8 cellular contexts compared by ENCODE assay signal in genomic region chr13:109784590-109785140, GRCh38. TPM values are rescaled to one million over a fixed set of nuclear protein-coding genes. Genes with fewer than 3 reads are reported as not detected.
DNase-seq lines count a peak whose midpoint lies in the region; ATAC-seq, FAIRE-seq and TF ChIP-seq lines count a peak whose summit lies in the region.

No MANE protein-coding gene starts in this region.

- peaks cover 29 to 30% of the 10 kb centered on the region in 2 donors for H3K4me1 Mint-ChIP-seq in natural killer cell

- TF ChIP-seq CTCF in liver (IDR thresholded peaks at IDR 0.05; ENCODE audit: low read depth, low read length, missing input control) (peak; percentile 76), HepG2 (CRISPR knock-in tag; IDR thresholded peaks at IDR 0.05) (no peak), PC-3 (conservative IDR thresholded peaks at IDR 0.05; ENCODE audit: low read depth, low read length) (0 out of 2 replicates have a peak, but pooled peaks have one; percentile 24), fibroblast of villous mesenchyme (IDR thresholded peaks at IDR 0.05; ENCODE audit: insufficient read depth, low read depth, low read length) (peak; percentile 31), natural killer cell (IDR thresholded peaks at IDR 0.05) (peak; percentile 56), suprapubic skin (IDR thresholded peaks at IDR 0.05) (peak; percentile 66 to 76)

- H3K27me3 ChIP-seq in liver (ENCODE audit: control insufficient read depth in 4 of 4, insufficient read depth in 4 of 4, low read length in 3 of 4) (no peaks in the 10 kb centered on the region), HepG2 (ENCODE audit: control insufficient read depth in 1 of 2, insufficient read depth in 2 of 2, low read length in 2 of 2) (peaks cover 0 to 8% of the 10 kb centered on the region in 2 experiments; a peak in 3 of 5 replicates), PC-3 (ENCODE audit: low read length) (no peaks in the 10 kb centered on the region), suprapubic skin (no peaks in the 10 kb centered on the region)

- 3% methylated on average over 83 of the region's 83 CpGs for WGBS in liver
- 97% methylated on average over 31 of the region's 83 CpGs for WGBS in HepG2 (ENCODE audit: low lambda C conversion rate)
- whole genome bisulfite sequencing in suprapubic skin, result 4% methylated on average over 17 of the region's 83 CpGs

- peaks cover 8 to 43% (median 32%) of the 10 kb centered on the region in 4 donors for H3K4me1 ChIP-seq in liver (ENCODE audit: control insufficient read depth in 4 of 4, insufficient read depth in 4 of 4, low read length in 3 of 4)
- no peaks in the 10 kb centered on the region for H3K4me1 ChIP-seq in HepG2 (ENCODE audit: insufficient read depth, low read length)
- peaks cover 12% of the 10 kb centered on the region for H3K4me1 ChIP-seq in PC-3 (ENCODE audit: insufficient read depth, low read length)
- H3K4me1 ChIP-seq in suprapubic skin, result peaks cover 51% of the 10 kb centered on the region

- peak overlapping the region in 1 of 2 donors; percentile 61 for H3K27ac Mint-ChIP-seq in natural killer cell

- H3K27me3 Mint-ChIP-seq in natural killer cell (ENCODE audit: low read depth in 2 of 2), result no peaks in the 10 kb centered on the region

- intact Hi-C loops in HepG2 (cut with micrococcal nuclease; ENCODE audit: unreplicated experiment), result loop anchor here (10.0 kb wide), 1 partner anchor 530 kb away; no protein-coding TSS in a partner anchor
- intact Hi-C loops in PC-3 (cut with micrococcal nuclease), result loop anchor here (2.0 to 10.0 kb wide), 4 partner anchors 42 to 867 kb away; no protein-coding TSS in a partner anchor
- intact Hi-C loops in natural killer cell (cut with micrococcal nuclease), result loop anchor here (5.0 kb wide), 1 partner anchor 77 kb away; no protein-coding TSS in a partner anchor

- CTCF ChIA-PET in HepG2 (lab: Yijun Ruan, JAX; ENCODE audit: low intra/inter-chr PET ratio, low total read pairs) (no interaction called here), PC-3 (lab: Charles Lee) (no interaction called here)

- H3K36me3 Mint-ChIP-seq in natural killer cell, result no peaks in the 10 kb centered on the region

- no peaks in the 10 kb centered on the region for H3K79me2 ChIP-seq in HepG2 (ENCODE audit: insufficient read depth, low read length)
- peaks cover 50% of the 10 kb centered on the region for H3K79me2 ChIP-seq in PC-3 (ENCODE audit: low read length)

- DNase-seq in HepG2 (ENCODE audit: low spot score) (no peak), PC-3 (peak; percentile 71), activated gamma-delta T cell (lab: John Stamatoyannopoulos, UW) (peak; percentile 29), fibroblast of villous mesenchyme (ENCODE audit: low read depth) (peak; percentile 81), natural killer cell (peak; percentile 74), suprapubic skin (ENCODE audit: low spot score in 2 of 2) (peak in 1 of 2 donors; percentile 78)

- TF ChIP-seq RAD21 in liver (IDR thresholded peaks at IDR 0.05), result peak; percentile 31 to 59
- no peak for TF ChIP-seq RAD21 in HepG2 (CRISPR knock-in tag; IDR thresholded peaks at IDR 0.05)

- POLR2A ChIA-PET in HepG2 (lab: Yijun Ruan, JAX) (no interaction called here), PC-3 (lab: Charles Lee; ENCODE audit: unreplicated experiment) (no interaction called here)

- in situ Hi-C loops in HepG2 (cut with HindIII; ENCODE audit: extremely low pct_ligation_motif_present, low pct_unique_long_range_greater_than_20kb), result loop anchor here (25.0 kb wide), 1 partner anchor 822 kb away; no protein-coding TSS in a partner anchor

- TF ChIP-seq EP300 in HepG2 (IDR thresholded peaks at IDR 0.05; ENCODE audit: low read depth in 2 of 2, low read length in 2 of 2) (no peak), HepG2 (CRISPR knock-in tag; IDR thresholded peaks at IDR 0.05; ENCODE audit: borderline replicate concordance) (no peak), suprapubic skin (IDR thresholded peaks at IDR 0.05) (no peak)

- ATAC-seq in HepG2 (no peak), PC-3 (peak; percentile 52), natural killer cell (peak; percentile 13 to 41 (median 20)), GM19397 (IDR thresholded peaks at IDR 0.05; ENCODE audit: unreplicated experiment) (no peak)

- H3K9me2 ChIP-seq in PC-3 (replicated peaks; ENCODE audit: low read length), result no peaks in the 10 kb centered on the region

- H3K9ac ChIP-seq in liver (ENCODE audit: low read depth in 1 of 2, low read length in 2 of 2) (peak overlapping the region; percentile 10 to 50), HepG2 (ENCODE audit: insufficient read depth, low read depth, low read length) (no peak overlapping the region), PC-3 (ENCODE audit: low read length) (peak overlapping the region; percentile 70)

- H3K9me3 ChIP-seq in liver (ENCODE audit: control insufficient read depth in 4 of 4, low read length in 3 of 4), result no peaks in the 10 kb centered on the region
- H3K9me3 ChIP-seq in HepG2 (ENCODE audit: low read length), result no peaks in the 10 kb centered on the region
- H3K9me3 ChIP-seq in PC-3 (ENCODE audit: low read length), result no peaks in the 10 kb centered on the region
- no peaks in the 10 kb centered on the region for H3K9me3 ChIP-seq in suprapubic skin

- TF ChIP-seq POLR2A in HepG2 (IDR thresholded peaks at IDR 0.05; ENCODE audit: insufficient read depth in 1 of 2, low read depth in 2 of 2, low read length in 2 of 2) (no peak), suprapubic skin (IDR thresholded peaks at IDR 0.05) (no peak)

- H3K36me3 ChIP-seq in liver (ENCODE audit: control insufficient read depth in 4 of 4, insufficient read depth in 3 of 4, low read depth in 1 of 4, low read length in 3 of 4) (peaks cover 2 to 16% (median 6%) of the 10 kb centered on the region in 4 donors), HepG2 (replicated peaks in 1 of 2; ENCODE audit: control insufficient read depth in 1 of 2, insufficient read depth in 2 of 2, low read length in 2 of 2) (no peaks in the 10 kb centered on the region), PC-3 (ENCODE audit: low read depth, low read length) (no peaks in the 10 kb centered on the region), suprapubic skin (peaks cover 30% of the 10 kb centered on the region)

- no peak for FAIRE-seq in HepG2 (lab: Jason Lieb, UNC)

- peak overlapping the region; percentile 78 for H3K4me3 Mint-ChIP-seq in natural killer cell

- BruUV-seq in HepG2 (replicated peaks; lab: Mats Ljungman, UMichigan), result no TSS peak
- BruUV-seq in PC-3 (replicated peaks; lab: Mats Ljungman, UMichigan), result no TSS peak

- no peaks in the 10 kb centered on the region for H4K20me1 ChIP-seq in HepG2 (ENCODE audit: insufficient read depth, low read length)
- peaks cover 10% of the 10 kb centered on the region; the same call in 1 of the 2 replicates for H4K20me1 ChIP-seq in PC-3 (ENCODE audit: low read length)

- H3F3A ChIP-seq in PC-3 (ENCODE audit: low read length, unreplicated experiment), result no peaks in the 10 kb centered on the region

- H3K27ac ChIP-seq in liver (ENCODE audit: low read depth in 1 of 2, low read length in 2 of 2) (peak overlapping the region; percentile 72 to 97), HepG2 (ENCODE audit: extremely low read length, insufficient read depth, low read length) (no peak overlapping the region), PC-3 (ENCODE audit: low read length) (peak overlapping the region; percentile 25), suprapubic skin (peak overlapping the region; percentile 91)

- no peak overlapping the region for H2AFZ ChIP-seq in HepG2 (ENCODE audit: low read length)
- no peak overlapping the region for H2AFZ ChIP-seq in PC-3 (ENCODE audit: low read length)

- H3K4me2 ChIP-seq in HepG2 (ENCODE audit: low read depth, low read length) (no peak overlapping the region), PC-3 (ENCODE audit: low read length) (peak overlapping the region; percentile 91)

- H3K9me3 Mint-ChIP-seq in natural killer cell, result no peaks in the 10 kb centered on the region

- H3K4me3 ChIP-seq in liver (ENCODE audit: low read depth in 1 of 3, low read length in 3 of 3) (peak overlapping the region; percentile 76 to 93 (median 78)), HepG2 (replicated peaks in 1 of 3; ENCODE audit: insufficient read depth in 1 of 3, low read depth in 2 of 3, low read length in 3 of 3) (no peak overlapping the region), PC-3 (ENCODE audit: low read length) (peak overlapping the region; percentile 75), fibroblast of villous mesenchyme (ENCODE audit: low read depth, low read length) (peak overlapping the region; percentile 66), suprapubic skin (peak overlapping the region; percentile 84)

TF ChIP-seq in HepG2, 621 proteins besides CTCF, POLR2A, EP300 and RAD21 (continues in another document):
- TF ChIP-seq MED13 (CRISPR knock-in tag; IDR thresholded peaks at IDR 0.05) (no peak), NFYC (CRISPR knock-in tag; IDR thresholded peaks at IDR 0.05) (no peak), HOXA9 (CRISPR knock-in tag; IDR thresholded peaks at IDR 0.05; ENCODE audit: borderline replicate concordance) (no peak)

RNA-seq across cellular contexts. Expression of gene IRS2, which starts 1.7 kb away (rescaled TPM):
- total RNA-seq in liver (1 to 10 TPM; 6.3 to 9.1 TPM), HepG2 (2016; rRNA removed; fragmentation: Illumina TruSeq; extraction: Trizol) (0.02 TPM in 1 of 2 replicates, not detected in the other), PC-3 (2014; rRNA removed) (5.6 and 7.5 TPM in 2 replicates), fibroblast of villous mesenchyme (6.4 and 19.0 TPM in 2 replicates), natural killer cell (10 to 100 TPM; 39.8 to 79.1 (median 60.9) TPM), suprapubic skin (10 to 100 TPM; 41.1 to 62.5 (median 51.8) TPM)
- polyA plus RNA-seq in liver (1 to 10 TPM; 4.0 to 7.1 TPM), HepG2 (2011; rRNA removed) (0.04 and 0.05 TPM in 2 replicates)
- total RNA-seq in HepG2 (2016; cell fraction: cytosol; rRNA removed; fragmentation: Illumina TruSeq; extraction: Trizol; ENCODE audit: low read depth), result not detected in 2 replicates
- 0.02 TPM in 1 of 2 replicates, not detected in the other for total RNA-seq in HepG2 (2016; cell fraction: insoluble cytoplasmic fraction; rRNA removed; fragmentation: Illumina TruSeq; extraction: Trizol)
- total RNA-seq in HepG2 (2016; cell fraction: membrane; rRNA removed; fragmentation: Illumina TruSeq; extraction: Trizol), result not detected in 2 replicates
- total RNA-seq in HepG2 (2016; cell fraction: nucleus; rRNA removed; fragmentation: Illumina TruSeq; extraction: Trizol), result 0.03 TPM in 2 replicates
- polyA plus RNA-seq in HepG2 (2011; cell fraction: cytosol; rRNA removed), result 0.01 and 0.03 TPM in 2 replicates
- 0.07 and 0.14 TPM in 2 replicates for polyA plus RNA-seq in HepG2 (2011; cell fraction: nucleus; rRNA removed)
- polyA plus RNA-seq in HepG2 (2012), result 0.08 and 0.09 TPM in 2 replicates
- not detected in 2 replicates for polyA plus RNA-seq in HepG2 (2016; cell fraction: cytosol; fragmentation: Illumina TruSeq; extraction: Trizol; ENCODE audit: low read depth)
- polyA plus RNA-seq in HepG2 (2016; cell fraction: insoluble cytoplasmic fraction; fragmentation: Illumina TruSeq; extraction: Trizol; ENCODE audit: low read depth), result not detected in 2 replicates
- polyA plus RNA-seq in HepG2 (2016; cell fraction: membrane; fragmentation: Illumina TruSeq; extraction: Trizol; ENCODE audit: low read depth), result not detected in 2 replicates
- not detected in 2 replicates for polyA plus RNA-seq in HepG2 (2016; cell fraction: nucleus; fragmentation: Illumina TruSeq; extraction: Trizol; ENCODE audit: insufficient read depth, low read depth)
- 0.06 and 6.1 TPM in 2 replicates for polyA minus RNA-seq in HepG2 (2011; rRNA and poly(A)+ RNA removed; ENCODE audit: low replicate concordance)
- 0.10 TPM in 1 of 2 replicates, not detected in the other for polyA minus RNA-seq in HepG2 (2011; cell fraction: cytosol; rRNA and poly(A)+ RNA removed)
- polyA minus RNA-seq in HepG2 (2011; cell fraction: nucleus; rRNA and poly(A)+ RNA removed), result 0.12 and 0.13 TPM in 2 replicates

Comparison
In these comparisons a context has a peak if more than half of its experiments do, and no peak if none do; other contexts are left out.
1. H3K4me3 ChIP-seq: peak in liver (3 of 3), PC-3 (single experiment), fibroblast of villous mesenchyme (single experiment) and suprapubic skin (single experiment); none in HepG2 (0 of 3).
2. ATAC-seq: peak in PC-3 (single experiment) and natural killer cell (3 of 3); none in HepG2 (single experiment) and GM19397 (single experiment).